16 cellular contexts compared by ENCODE assay signal in the genomic region with DNA sequence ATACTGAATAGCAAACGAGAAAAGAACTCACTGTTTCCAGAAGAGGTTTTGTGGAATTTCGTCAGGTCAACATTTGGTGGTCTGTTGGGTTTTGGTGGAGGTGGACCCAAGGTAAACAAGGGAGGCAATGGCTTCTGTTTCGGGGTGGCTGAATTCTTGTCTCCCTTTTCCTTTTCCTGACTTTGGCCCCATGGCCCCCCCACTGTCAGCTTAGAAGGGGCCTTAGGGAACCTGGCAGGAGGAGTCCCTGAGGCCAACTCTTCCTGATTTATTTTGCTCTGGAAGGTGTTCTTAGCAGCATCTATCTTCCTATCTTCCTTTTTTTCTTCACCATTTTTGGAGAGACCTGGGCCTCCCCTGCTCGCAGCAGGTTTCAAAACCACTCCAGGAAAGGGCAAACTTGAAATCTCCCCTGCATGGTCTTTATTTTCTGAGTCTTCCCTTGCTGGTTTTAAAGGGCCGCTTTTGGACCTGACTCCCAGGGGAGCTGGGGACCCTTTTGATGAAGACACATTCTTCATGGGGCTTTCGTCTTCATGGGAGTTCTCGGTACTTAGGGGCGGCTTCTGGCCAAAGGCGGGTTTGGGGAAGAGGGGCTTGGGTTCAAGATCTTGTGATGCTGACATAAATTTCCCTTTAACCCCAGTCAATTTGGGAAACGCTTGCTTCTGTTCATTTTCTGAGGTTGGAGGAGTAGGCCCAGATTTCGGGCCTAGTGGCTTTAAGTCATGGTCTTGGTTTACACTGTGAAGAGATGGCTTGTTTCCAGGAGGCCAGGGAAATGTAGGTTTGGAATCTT. TPM values are rescaled to one million over a fixed set of nuclear protein-coding genes. Genes with fewer than 3 reads are reported as not detected.
A peak's percentile ranks its signal among the peaks of the same experiment; 100 is the strongest.
DNase-seq lines count a peak whose midpoint lies in the region; ATAC-seq and TF ChIP-seq lines count a peak whose summit lies in the region.
"Had no signal": no experiment of that assay in that cellular context is flagged by ENCODE, and none has a peak within 500 bp of the region (broad histone marks: within the 10 kb centered on the region; RNA-seq: fewer than 3 reads in every experiment).

No MANE protein-coding gene starts in this region.

- H3K4me3 ChIP-seq in Peyer's patch (peak overlapping the region; percentile 23 to 37 (median 31)), spleen (peak overlapping the region; percentile 17 to 59 (median 32)), heart left ventricle (peak overlapping the region in 2 of 12 donors; percentile 17 to 48)
- peak overlapping the region; percentile 58 for H3K4me3 ChIP-seq in effector memory CD4-positive, alpha-beta T cell (ENCODE audit: insufficient read depth, low read depth, low read length, poor library complexity, severe bottlenecking)

- H3K36me3 Mint-ChIP-seq in activated CD4-positive, alpha-beta T cell treated with anti-CD3 and anti-CD28 coated beads for 36 hours (ENCODE audit: low read depth), result peaks cover 16% of the 10 kb centered on the region

- H3K27ac Mint-ChIP-seq in activated CD4-positive, alpha-beta T cell treated with anti-CD3 and anti-CD28 coated beads for 36 hours, result peak overlapping the region; percentile 93

- TF ChIP-seq POLR2A in Peyer's patch (IDR thresholded peaks at IDR 0.05) (no peak), spleen (IDR thresholded peaks at IDR 0.05) (no peak), heart left ventricle (IDR thresholded peaks at IDR 0.05) (no peak)

- H3K4me3 Mint-ChIP-seq in activated CD4-positive, alpha-beta T cell treated with anti-CD3 and anti-CD28 coated beads for 36 hours, result peak overlapping the region; percentile 81

- 71 to 86% (median 78%) methylated on average over 11 of the region's 11 CpGs for WGBS in spleen, 5 donors
- WGBS in heart left ventricle, 4 donors, result 87 to 89% (median 89%) methylated on average over 11 of the region's 11 CpGs

- H3K36me3 ChIP-seq in Peyer's patch (no peaks in the 10 kb centered on the region), spleen (peaks cover 0 to 21% (median 0%) of the 10 kb centered on the region in 6 donors), heart left ventricle (no peaks in the 10 kb centered on the region)
- no peaks in the 10 kb centered on the region for H3K36me3 ChIP-seq in effector memory CD4-positive, alpha-beta T cell (ENCODE audit: control insufficient read depth, insufficient read depth, low read length)

- no peaks in the 10 kb centered on the region for H3K9me3 ChIP-seq in Peyer's patch
- H3K9me3 ChIP-seq in effector memory CD4-positive, alpha-beta T cell (ENCODE audit: control insufficient read depth, low read length), result no peaks in the 10 kb centered on the region
- no peaks in the 10 kb centered on the region for H3K9me3 ChIP-seq in spleen
- no peaks in the 10 kb centered on the region for H3K9me3 ChIP-seq in heart left ventricle
- H3K9me3 ChIP-seq: Caco-2 had no signal

- H3K27me3 Mint-ChIP-seq in activated CD4-positive, alpha-beta T cell treated with anti-CD3 and anti-CD28 coated beads for 36 hours, result no peaks in the 10 kb centered on the region

- no peak for TF ChIP-seq CTCF in Peyer's patch (IDR thresholded peaks at IDR 0.05)
- TF ChIP-seq CTCF in spleen (IDR thresholded peaks at IDR 0.05 in 8 of 11, conservative IDR thresholded peaks at IDR 0.05 in 3 of 11), result no peak
- no peak for TF ChIP-seq CTCF in heart left ventricle (IDR thresholded peaks at IDR 0.05)

- no peak for DNase-seq in activated CD4-positive, alpha-beta T cell treated with anti-CD3 and anti-CD28 coated beads for 36 hours
- DNase-seq in activated CD4-positive, alpha-beta T cell treated with anti-CD3 and anti-CD28 coated beads, Interleukin-2, amount 50 U/mL, for 48 hours, result no peak
- DNase-seq in Peyer's patch, result no peak
- no peak for DNase-seq in effector memory CD4-positive, alpha-beta T cell
- no peak for DNase-seq in spleen
- DNase-seq in DMS153 treated with DMSO at 0.1 percent for 48 hours (lab: John Stamatoyannopoulos, UW; ENCODE audit: unreplicated experiment), result no peak
- DNase-seq in left ventricle myocardium superior, result no peak
- no peak for DNase-seq in heart left ventricle
- DNase-seq: activated gamma-delta T cell; Caco-2; glutamatergic neuron; NCI-H146; NCI-H446 treated with DMSO at 0.1 percent for 48 hours; stimulated activated CD4-positive, alpha-beta T cell treated with anti-CD3 and anti-CD28 coated beads, Interleukin-2, amount 100 ng/mL, for 48 hours had no signal

- no peaks in the 10 kb centered on the region for H3K9me3 Mint-ChIP-seq in activated CD4-positive, alpha-beta T cell treated with anti-CD3 and anti-CD28 coated beads for 36 hours (ENCODE audit: low read depth)

- no peak for ATAC-seq in activated CD4-positive, alpha-beta T cell treated with anti-CD3 and anti-CD28 coated beads for 36 hours
- ATAC-seq in left ventricle myocardium superior (no peak), heart left ventricle (no peak)

- H3K27ac ChIP-seq in Peyer's patch, result peak overlapping the region; percentile 62 to 77 (median 70)
- H3K27ac ChIP-seq in effector memory CD4-positive, alpha-beta T cell (ENCODE audit: insufficient read depth, low read length, poor library complexity, severe bottlenecking), result peak overlapping the region; percentile 90
- H3K27ac ChIP-seq in spleen, result peak overlapping the region; percentile 16 to 88 (median 83)
- peak overlapping the region in 1 of 12 donors; percentile 79 for H3K27ac ChIP-seq in heart left ventricle

- CTCF ChIA-PET in activated CD4-positive, alpha-beta T cell treated with anti-CD3 and anti-CD28 coated beads for 36 hours (lab: Charles Lee), result interaction anchor here (0.6 to 4.2 kb wide), 12 partner anchors 9 to 81 kb away, joined by 3 to 52 read pairs (median 6); a partner anchor contains a TSS

- intact Hi-C loops in activated CD4-positive, alpha-beta T cell treated with anti-CD3 and anti-CD28 coated beads for 36 hours (cut with DNase I, micrococcal nuclease), result loop anchor here (1.0 to 10.0 kb wide), 8 partner anchors 8 to 1630 kb away; no protein-coding TSS in a partner anchor
- intact Hi-C loops in spleen (cut with DNase I; ENCODE audit: low total_unique reads) (no loop called here), left ventricle myocardium superior (cut with micrococcal nuclease) (no loop called here), heart left ventricle (cut with DNase I) (no loop called here)

- H3K27me3 ChIP-seq in Peyer's patch, result no peaks in the 10 kb centered on the region
- H3K27me3 ChIP-seq in effector memory CD4-positive, alpha-beta T cell (replicated peaks; ENCODE audit: control insufficient read depth, insufficient read depth, low read length, poor library complexity, severe bottlenecking), result no peaks in the 10 kb centered on the region
- H3K27me3 ChIP-seq in spleen (replicated peaks in 1 of 7), result no peaks in the 10 kb centered on the region
- peaks cover 0 to 5% (median 0%) of the 10 kb centered on the region in 9 donors for H3K27me3 ChIP-seq in heart left ventricle

- H3K4me1 ChIP-seq in Peyer's patch (no peaks in the 10 kb centered on the region), spleen (peaks cover 0 to 99% (median 58%) of the 10 kb centered on the region in 6 donors), heart left ventricle (peaks cover 0 to 92% (median 0%) of the 10 kb centered on the region in 12 donors)
- peaks cover 37% of the 10 kb centered on the region for H3K4me1 ChIP-seq in effector memory CD4-positive, alpha-beta T cell (ENCODE audit: control insufficient read depth, insufficient read depth, low read length, poor library complexity, severe bottlenecking)

- POLR2A ChIA-PET in activated CD4-positive, alpha-beta T cell treated with anti-CD3 and anti-CD28 coated beads for 36 hours (lab: Charles Lee), result interaction anchor here (0.9 to 1.8 kb wide), 5 partner anchors 9 to 27 kb away, joined by 3 to 13 read pairs (median 3); no protein-coding TSS in a partner anchor

- peaks cover 35% of the 10 kb centered on the region for H3K4me1 Mint-ChIP-seq in activated CD4-positive, alpha-beta T cell treated with anti-CD3 and anti-CD28 coated beads for 36 hours

RNA-seq across cellular contexts. Expression of a gene that starts 17.4 kb away (rescaled TPM):
- 100 to 1,000 TPM; 109 to 171 TPM for total RNA-seq in activated CD4-positive, alpha-beta T cell treated with anti-CD3 and anti-CD28 coated beads for 36 hours
- total RNA-seq in Peyer's patch (100 to 1,000 TPM in 1 of 4 donors, 10 to 100 TPM in 3; 12.1 to 184 (median 17.6) TPM), spleen (100 to 1,000 TPM; 178 to 287 (median 228) TPM), left ventricle myocardium superior (5.8 TPM), heart left ventricle (10 to 100 TPM in 2 of 9 donors, 1 to 10 TPM in 7; 1.6 to 67.2 (median 3.1) TPM)
- polyA plus RNA-seq in spleen (10 to 100 TPM; 21.0 to 26.3 (median 23.3) TPM), heart left ventricle (under 1 TPM; 0.82 to 0.88 TPM)
- total RNA-seq: kidney epithelial cell had no signal
- polyA plus RNA-seq: endothelial cell of umbilical vein had no signal

Comparison
In these comparisons a context has a peak if more than half of its experiments do, and no peak if none do; other contexts are left out.
1. intact Hi-C loops: an anchor here in activated CD4-positive, alpha-beta T cell treated with anti-CD3 and anti-CD28 coated beads for 36 hours (1.0 to 10.0 kb wide); none called in spleen, left ventricle myocardium superior and heart left ventricle.